Comparison of ENCODE assay signal across 1 cellular context in the genomic region with DNA sequence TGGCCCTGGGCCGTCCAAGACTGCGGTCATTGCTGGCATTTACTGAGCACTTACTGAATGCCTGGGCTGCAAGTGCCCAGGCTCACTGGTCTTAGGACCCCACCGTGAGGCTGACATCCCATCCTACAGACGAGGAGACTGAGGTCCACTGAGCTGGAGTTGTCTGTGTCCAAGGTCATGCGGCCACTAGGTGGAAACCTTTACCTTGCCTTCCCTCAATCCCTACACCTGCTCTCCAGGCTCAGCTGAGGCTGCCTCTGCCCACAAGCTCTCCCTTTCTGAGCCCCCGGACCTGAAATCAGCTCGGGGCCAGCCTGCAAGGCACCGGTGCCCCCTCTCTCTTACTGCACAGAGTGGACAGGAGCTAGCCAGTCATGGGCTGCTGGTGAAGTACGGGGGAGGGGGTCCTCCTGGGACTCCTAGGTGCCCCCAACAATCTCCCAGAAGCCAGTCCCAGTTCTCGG.
TF ChIP-seq lines count a peak whose summit lies in the region.

No MANE protein-coding gene starts in this region.

TF ChIP-seq in HepG2, 621 proteins besides CTCF, POLR2A, EP300 and RAD21 (continued from another document and continues in another):
- TF ChIP-seq, protein P1, sequence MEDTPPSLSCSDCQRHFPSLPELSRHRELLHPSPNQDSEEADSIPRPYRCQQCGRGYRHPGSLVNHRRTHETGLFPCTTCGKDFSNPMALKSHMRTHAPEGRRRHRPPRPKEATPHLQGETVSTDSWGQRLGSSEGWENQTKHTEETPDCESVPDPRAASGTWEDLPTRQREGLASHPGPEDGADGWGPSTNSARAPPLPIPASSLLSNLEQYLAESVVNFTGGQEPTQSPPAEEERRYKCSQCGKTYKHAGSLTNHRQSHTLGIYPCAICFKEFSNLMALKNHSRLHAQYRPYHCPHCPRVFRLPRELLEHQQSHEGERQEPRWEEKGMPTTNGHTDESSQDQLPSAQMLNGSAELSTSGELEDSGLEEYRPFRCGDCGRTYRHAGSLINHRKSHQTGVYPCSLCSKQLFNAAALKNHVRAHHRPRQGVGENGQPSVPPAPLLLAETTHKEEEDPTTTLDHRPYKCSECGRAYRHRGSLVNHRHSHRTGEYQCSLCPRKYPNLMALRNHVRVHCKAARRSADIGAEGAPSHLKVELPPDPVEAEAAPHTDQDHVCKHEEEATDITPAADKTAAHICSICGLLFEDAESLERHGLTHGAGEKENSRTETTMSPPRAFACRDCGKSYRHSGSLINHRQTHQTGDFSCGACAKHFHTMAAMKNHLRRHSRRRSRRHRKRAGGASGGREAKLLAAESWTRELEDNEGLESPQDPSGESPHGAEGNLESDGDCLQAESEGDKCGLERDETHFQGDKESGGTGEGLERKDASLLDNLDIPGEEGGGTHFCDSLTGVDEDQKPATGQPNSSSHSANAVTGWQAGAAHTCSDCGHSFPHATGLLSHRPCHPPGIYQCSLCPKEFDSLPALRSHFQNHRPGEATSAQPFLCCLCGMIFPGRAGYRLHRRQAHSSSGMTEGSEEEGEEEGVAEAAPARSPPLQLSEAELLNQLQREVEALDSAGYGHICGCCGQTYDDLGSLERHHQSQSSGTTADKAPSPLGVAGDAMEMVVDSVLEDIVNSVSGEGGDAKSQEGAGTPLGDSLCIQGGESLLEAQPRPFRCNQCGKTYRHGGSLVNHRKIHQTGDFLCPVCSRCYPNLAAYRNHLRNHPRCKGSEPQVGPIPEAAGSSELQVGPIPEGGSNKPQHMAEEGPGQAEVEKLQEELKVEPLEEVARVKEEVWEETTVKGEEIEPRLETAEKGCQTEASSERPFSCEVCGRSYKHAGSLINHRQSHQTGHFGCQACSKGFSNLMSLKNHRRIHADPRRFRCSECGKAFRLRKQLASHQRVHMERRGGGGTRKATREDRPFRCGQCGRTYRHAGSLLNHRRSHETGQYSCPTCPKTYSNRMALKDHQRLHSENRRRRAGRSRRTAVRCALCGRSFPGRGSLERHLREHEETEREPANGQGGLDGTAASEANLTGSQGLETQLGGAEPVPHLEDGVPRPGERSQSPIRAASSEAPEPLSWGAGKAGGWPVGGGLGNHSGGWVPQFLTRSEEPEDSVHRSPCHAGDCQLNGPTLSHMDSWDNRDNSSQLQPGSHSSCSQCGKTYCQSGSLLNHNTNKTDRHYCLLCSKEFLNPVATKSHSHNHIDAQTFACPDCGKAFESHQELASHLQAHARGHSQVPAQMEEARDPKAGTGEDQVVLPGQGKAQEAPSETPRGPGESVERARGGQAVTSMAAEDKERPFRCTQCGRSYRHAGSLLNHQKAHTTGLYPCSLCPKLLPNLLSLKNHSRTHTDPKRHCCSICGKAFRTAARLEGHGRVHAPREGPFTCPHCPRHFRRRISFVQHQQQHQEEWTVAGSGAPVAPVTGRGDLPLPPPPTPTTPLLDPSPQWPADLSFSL (CRISPR knock-in tag; IDR thresholded peaks at IDR 0.05) = no peak
- TF ChIP-seq, protein P2, sequence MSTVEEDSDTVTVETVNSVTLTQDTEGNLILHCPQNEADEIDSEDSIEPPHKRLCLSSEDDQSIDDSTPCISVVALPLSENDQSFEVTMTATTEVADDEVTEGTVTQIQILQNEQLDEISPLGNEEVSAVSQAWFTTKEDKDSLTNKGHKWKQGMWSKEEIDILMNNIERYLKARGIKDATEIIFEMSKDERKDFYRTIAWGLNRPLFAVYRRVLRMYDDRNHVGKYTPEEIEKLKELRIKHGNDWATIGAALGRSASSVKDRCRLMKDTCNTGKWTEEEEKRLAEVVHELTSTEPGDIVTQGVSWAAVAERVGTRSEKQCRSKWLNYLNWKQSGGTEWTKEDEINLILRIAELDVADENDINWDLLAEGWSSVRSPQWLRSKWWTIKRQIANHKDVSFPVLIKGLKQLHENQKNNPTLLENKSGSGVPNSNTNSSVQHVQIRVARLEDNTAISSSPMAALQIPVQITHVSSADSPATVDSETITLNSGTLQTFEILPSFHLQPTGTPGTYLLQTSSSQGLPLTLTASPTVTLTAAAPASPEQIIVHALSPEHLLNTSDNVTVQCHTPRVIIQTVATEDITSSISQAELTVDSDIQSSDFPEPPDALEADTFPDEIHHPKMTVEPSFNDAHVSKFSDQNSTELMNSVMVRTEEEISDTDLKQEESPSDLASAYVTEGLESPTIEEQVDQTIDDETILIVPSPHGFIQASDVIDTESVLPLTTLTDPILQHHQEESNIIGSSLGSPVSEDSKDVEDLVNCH (CRISPR knock-in tag; IDR thresholded peaks at IDR 0.05) = no peak
- TF ChIP-seq ZNF326 (CRISPR knock-in tag; IDR thresholded peaks at IDR 0.05; ENCODE audit: borderline replicate concordance) = no peak
- TF ChIP-seq MIXL1 (CRISPR knock-in tag; IDR thresholded peaks at IDR 0.05) = no peak
- TF ChIP-seq ZNF644 (CRISPR knock-in tag; IDR thresholded peaks at IDR 0.05; ENCODE audit: low read depth) = no peak
- no peak; the same call in 1 of the 2 replicates for TF ChIP-seq ZNF619 (CRISPR knock-in tag; IDR thresholded peaks at IDR 0.05)
- TF ChIP-seq, protein P3, sequence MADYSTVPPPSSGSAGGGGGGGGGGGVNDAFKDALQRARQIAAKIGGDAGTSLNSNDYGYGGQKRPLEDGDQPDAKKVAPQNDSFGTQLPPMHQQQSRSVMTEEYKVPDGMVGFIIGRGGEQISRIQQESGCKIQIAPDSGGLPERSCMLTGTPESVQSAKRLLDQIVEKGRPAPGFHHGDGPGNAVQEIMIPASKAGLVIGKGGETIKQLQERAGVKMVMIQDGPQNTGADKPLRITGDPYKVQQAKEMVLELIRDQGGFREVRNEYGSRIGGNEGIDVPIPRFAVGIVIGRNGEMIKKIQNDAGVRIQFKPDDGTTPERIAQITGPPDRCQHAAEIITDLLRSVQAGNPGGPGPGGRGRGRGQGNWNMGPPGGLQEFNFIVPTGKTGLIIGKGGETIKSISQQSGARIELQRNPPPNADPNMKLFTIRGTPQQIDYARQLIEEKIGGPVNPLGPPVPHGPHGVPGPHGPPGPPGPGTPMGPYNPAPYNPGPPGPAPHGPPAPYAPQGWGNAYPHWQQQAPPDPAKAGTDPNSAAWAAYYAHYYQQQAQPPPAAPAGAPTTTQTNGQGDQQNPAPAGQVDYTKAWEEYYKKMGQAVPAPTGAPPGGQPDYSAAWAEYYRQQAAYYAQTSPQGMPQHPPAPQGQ (CRISPR knock-in tag; IDR thresholded peaks at IDR 0.05; ENCODE audit: borderline replicate concordance) = no peak
- TF ChIP-seq ELF4 (CRISPR knock-in tag; IDR thresholded peaks at IDR 0.05; ENCODE audit: borderline replicate concordance) = no peak
- TF ChIP-seq, protein P4, sequence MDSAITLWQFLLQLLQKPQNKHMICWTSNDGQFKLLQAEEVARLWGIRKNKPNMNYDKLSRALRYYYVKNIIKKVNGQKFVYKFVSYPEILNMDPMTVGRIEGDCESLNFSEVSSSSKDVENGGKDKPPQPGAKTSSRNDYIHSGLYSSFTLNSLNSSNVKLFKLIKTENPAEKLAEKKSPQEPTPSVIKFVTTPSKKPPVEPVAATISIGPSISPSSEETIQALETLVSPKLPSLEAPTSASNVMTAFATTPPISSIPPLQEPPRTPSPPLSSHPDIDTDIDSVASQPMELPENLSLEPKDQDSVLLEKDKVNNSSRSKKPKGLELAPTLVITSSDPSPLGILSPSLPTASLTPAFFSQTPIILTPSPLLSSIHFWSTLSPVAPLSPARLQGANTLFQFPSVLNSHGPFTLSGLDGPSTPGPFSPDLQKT (CRISPR knock-in tag; IDR thresholded peaks at IDR 0.05; ENCODE audit: borderline replicate concordance) = no peak
- TF ChIP-seq ELF1 (CRISPR knock-in tag; IDR thresholded peaks at IDR 0.05) = 0 out of 2 replicates have a peak, but pooled peaks have one; percentile 24
- no peak for TF ChIP-seq SCMH1 (CRISPR knock-in tag; IDR thresholded peaks at IDR 0.05; ENCODE audit: borderline replicate concordance)
- no peak for TF ChIP-seq ATRX (CRISPR knock-in tag; IDR thresholded peaks at IDR 0.05; ENCODE audit: borderline replicate concordance)
- TF ChIP-seq ZNF10 (CRISPR knock-in tag; IDR thresholded peaks at IDR 0.05; ENCODE audit: borderline replicate concordance, low read depth) = no peak
- no peak for TF ChIP-seq ZBTB21 (CRISPR knock-in tag; IDR thresholded peaks at IDR 0.05)
- peak; percentile 21 for TF ChIP-seq ZEB1 (IDR thresholded peaks at IDR 0.05; ENCODE audit: insufficient replicate concordance, low read depth)
- TF ChIP-seq HES4 (CRISPR knock-in tag; IDR thresholded peaks at IDR 0.05; ENCODE audit: borderline replicate concordance) = no peak
- peak; percentile 24; the same call in 1 of the 2 replicates for TF ChIP-seq HDAC2 (CRISPR knock-in tag; IDR thresholded peaks at IDR 0.05)
- TF ChIP-seq, protein P5, sequence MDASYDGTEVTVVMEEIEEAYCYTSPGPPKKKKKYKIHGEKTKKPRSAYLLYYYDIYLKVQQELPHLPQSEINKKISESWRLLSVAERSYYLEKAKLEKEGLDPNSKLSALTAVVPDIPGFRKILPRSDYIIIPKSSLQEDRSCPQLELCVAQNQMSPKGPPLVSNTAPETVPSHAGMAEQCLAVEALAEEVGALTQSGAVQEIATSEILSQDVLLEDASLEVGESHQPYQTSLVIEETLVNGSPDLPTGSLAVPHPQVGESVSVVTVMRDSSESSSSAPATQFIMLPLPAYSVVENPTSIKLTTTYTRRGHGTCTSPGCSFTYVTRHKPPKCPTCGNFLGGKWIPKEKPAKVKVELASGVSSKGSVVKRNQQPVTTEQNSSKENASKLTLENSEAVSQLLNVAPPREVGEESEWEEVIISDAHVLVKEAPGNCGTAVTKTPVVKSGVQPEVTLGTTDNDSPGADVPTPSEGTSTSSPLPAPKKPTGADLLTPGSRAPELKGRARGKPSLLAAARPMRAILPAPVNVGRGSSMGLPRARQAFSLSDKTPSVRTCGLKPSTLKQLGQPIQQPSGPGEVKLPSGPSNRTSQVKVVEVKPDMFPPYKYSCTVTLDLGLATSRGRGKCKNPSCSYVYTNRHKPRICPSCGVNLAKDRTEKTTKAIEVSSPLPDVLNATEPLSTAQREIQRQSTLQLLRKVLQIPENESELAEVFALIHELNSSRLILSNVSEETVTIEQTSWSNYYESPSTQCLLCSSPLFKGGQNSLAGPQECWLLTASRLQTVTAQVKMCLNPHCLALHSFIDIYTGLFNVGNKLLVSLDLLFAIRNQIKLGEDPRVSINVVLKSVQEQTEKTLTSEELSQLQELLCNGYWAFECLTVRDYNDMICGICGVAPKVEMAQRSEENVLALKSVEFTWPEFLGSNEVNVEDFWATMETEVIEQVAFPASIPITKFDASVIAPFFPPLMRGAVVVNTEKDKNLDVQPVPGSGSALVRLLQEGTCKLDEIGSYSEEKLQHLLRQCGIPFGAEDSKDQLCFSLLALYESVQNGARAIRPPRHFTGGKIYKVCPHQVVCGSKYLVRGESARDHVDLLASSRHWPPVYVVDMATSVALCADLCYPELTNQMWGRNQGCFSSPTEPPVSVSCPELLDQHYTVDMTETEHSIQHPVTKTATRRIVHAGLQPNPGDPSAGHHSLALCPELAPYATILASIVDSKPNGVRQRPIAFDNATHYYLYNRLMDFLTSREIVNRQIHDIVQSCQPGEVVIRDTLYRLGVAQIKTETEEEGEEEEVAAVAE (CRISPR knock-in tag; IDR thresholded peaks at IDR 0.05; ENCODE audit: borderline replicate concordance) = no peak
- TF ChIP-seq, protein P6, sequence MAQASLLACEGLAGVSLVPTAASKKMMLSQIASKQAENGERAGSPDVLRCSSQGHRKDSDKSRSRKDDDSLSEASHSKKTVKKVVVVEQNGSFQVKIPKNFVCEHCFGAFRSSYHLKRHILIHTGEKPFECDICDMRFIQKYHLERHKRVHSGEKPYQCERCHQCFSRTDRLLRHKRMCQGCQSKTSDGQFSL (CRISPR knock-in tag; IDR thresholded peaks at IDR 0.05) = no peak
- TF ChIP-seq, protein P7, sequence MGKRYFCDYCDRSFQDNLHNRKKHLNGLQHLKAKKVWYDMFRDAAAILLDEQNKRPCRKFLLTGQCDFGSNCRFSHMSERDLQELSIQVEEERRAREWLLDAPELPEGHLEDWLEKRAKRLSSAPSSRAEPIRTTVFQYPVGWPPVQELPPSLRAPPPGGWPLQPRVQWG (CRISPR knock-in tag; IDR thresholded peaks at IDR 0.05; ENCODE audit: borderline replicate concordance, low read depth) = no peak
- TF ChIP-seq HMG20B (CRISPR knock-in tag; conservative IDR thresholded peaks at IDR 0.05) = no peak
- no peak for TF ChIP-seq ZNF234 (CRISPR knock-in tag; conservative IDR thresholded peaks at IDR 0.05)
- TF ChIP-seq, protein P8, sequence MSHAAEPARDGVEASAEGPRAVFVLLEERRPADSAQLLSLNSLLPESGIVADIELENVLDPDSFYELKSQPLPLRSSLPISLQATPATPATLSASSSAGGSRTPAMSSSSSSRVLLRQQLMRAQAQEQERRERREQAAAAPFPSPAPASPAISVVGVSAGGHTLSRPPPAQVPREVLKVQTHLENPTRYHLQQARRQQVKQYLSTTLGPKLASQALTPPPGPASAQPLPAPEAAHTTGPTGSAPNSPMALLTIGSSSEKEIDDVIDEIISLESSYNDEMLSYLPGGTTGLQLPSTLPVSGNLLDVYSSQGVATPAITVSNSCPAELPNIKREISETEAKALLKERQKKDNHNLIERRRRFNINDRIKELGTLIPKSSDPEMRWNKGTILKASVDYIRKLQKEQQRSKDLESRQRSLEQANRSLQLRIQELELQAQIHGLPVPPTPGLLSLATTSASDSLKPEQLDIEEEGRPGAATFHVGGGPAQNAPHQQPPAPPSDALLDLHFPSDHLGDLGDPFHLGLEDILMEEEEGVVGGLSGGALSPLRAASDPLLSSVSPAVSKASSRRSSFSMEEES (CRISPR knock-in tag; IDR thresholded peaks at IDR 0.05) = no peak
- peak; percentile 61; the same call in 1 of the 2 replicates for TF ChIP-seq HOXA3 (CRISPR knock-in tag; IDR thresholded peaks at IDR 0.05)
- no peak for TF ChIP-seq ZNF550 (CRISPR knock-in tag; IDR thresholded peaks at IDR 0.05; ENCODE audit: borderline replicate concordance)
- TF ChIP-seq KDM1A (CRISPR knock-in tag; IDR thresholded peaks at IDR 0.05) = peak; percentile 98
- TF ChIP-seq ZNF337 (CRISPR knock-in tag; IDR thresholded peaks at IDR 0.05; ENCODE audit: borderline replicate concordance, low read depth) = no peak
- TF ChIP-seq ZSCAN22 (CRISPR knock-in tag; IDR thresholded peaks at IDR 0.05) = no peak
- TF ChIP-seq NFYB (CRISPR knock-in tag; IDR thresholded peaks at IDR 0.05) = no peak
- TF ChIP-seq MTA1 (CRISPR knock-in tag; IDR thresholded peaks at IDR 0.05; ENCODE audit: borderline replicate concordance) = no peak
- no peak for TF ChIP-seq ONECUT2 (CRISPR knock-in tag; IDR thresholded peaks at IDR 0.05)
- no peak for TF ChIP-seq DR1 (CRISPR knock-in tag; IDR thresholded peaks at IDR 0.05)
- TF ChIP-seq, protein P9, sequence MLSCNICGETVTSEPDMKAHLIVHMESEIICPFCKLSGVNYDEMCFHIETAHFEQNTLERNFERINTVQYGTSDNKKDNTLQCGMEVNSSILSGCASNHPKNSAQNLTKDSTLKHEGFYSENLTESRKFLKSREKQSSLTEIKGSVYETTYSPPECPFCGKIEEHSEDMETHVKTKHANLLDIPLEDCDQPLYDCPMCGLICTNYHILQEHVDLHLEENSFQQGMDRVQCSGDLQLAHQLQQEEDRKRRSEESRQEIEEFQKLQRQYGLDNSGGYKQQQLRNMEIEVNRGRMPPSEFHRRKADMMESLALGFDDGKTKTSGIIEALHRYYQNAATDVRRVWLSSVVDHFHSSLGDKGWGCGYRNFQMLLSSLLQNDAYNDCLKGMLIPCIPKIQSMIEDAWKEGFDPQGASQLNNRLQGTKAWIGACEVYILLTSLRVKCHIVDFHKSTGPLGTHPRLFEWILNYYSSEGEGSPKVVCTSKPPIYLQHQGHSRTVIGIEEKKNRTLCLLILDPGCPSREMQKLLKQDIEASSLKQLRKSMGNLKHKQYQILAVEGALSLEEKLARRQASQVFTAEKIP (CRISPR knock-in tag; IDR thresholded peaks at IDR 0.05; ENCODE audit: borderline replicate concordance) = no peak
- no peak for TF ChIP-seq GATAD2A (CRISPR knock-in tag; IDR thresholded peaks at IDR 0.05)
